ENCODE assay signal across 14 cellular contexts in genomic region chr22:38713921-38714320, GRCh38. TPM values are rescaled to one million over a fixed set of nuclear protein-coding genes. Genes with fewer than 3 reads are reported as not detected.
DNase-seq lines count a peak whose midpoint lies in the region; ATAC-seq and TF ChIP-seq lines count a peak whose summit lies in the region.
"Had no signal": no experiment of that assay in that cellular context is flagged by ENCODE, and none has a peak within 500 bp of the region (broad histone marks: within the 10 kb centered on the region; RNA-seq: fewer than 3 reads in every experiment).

No MANE protein-coding gene starts in this region.

- no peak for DNase-seq in left ventricle myocardium superior
- DNase-seq in heart right ventricle = no peak
- DNase-seq in natural killer cell = no peak
- no peak for DNase-seq in DMS53 treated with DMSO at 0.1 percent for 48 hours (lab: John Stamatoyannopoulos, UW; ENCODE audit: unreplicated experiment)
- no peak for DNase-seq in Kasumi-1 (lab: John Stamatoyannopoulos, UW)
- DNase-seq in kidney tubule cell (ENCODE audit: low spot score) = no peak
- no peak for DNase-seq in NCI-H446 (lab: John Stamatoyannopoulos, UW)
- DNase-seq: activated CD8-positive, alpha-beta memory T cell treated with anti-CD3 and anti-CD28 coated beads, Interleukin-2, amount 50 U/mL, for 48 hours; central memory CD4-positive, alpha-beta T cell; effector CD8-positive, alpha-beta T cell; GDM1; NCI-H1417 had no signal

- peaks cover 0 to 80% (median 22%) of the 10 kb centered on the region in 9 donors for H3K36me3 ChIP-seq in heart right ventricle

- no peaks in the 10 kb centered on the region for H3K9me3 ChIP-seq in heart right ventricle

- H3K4me1 Mint-ChIP-seq in activated naive CD8-positive, alpha-beta T cell (ENCODE audit: low read depth) = peaks cover 58% of the 10 kb centered on the region
- peaks cover 68% of the 10 kb centered on the region in 2 donors for H3K4me1 Mint-ChIP-seq in natural killer cell

- no peak overlapping the region for H3K4me3 Mint-ChIP-seq in activated naive CD8-positive, alpha-beta T cell
- no peak overlapping the region for H3K4me3 Mint-ChIP-seq in natural killer cell

- ATAC-seq in left ventricle myocardium superior = peak; percentile 11
- no peak for ATAC-seq in heart right ventricle
- no peak for ATAC-seq in natural killer cell
- ATAC-seq: left colon had no signal

- no peaks in the 10 kb centered on the region for H3K27me3 ChIP-seq in heart right ventricle

- no peak overlapping the region for H3K4me3 ChIP-seq in heart right ventricle

- peak overlapping the region; percentile 48 for H3K27ac Mint-ChIP-seq in activated naive CD8-positive, alpha-beta T cell
- H3K27ac Mint-ChIP-seq in natural killer cell = peak overlapping the region; percentile 39 to 67

- intact Hi-C loops in left ventricle myocardium superior (cut with micrococcal nuclease) = no loop called here
- intact Hi-C loops in heart right ventricle (cut with DNase I) = no loop called here
- intact Hi-C loops in natural killer cell (cut with micrococcal nuclease) = no loop called here

- 70 to 83% methylated on average over 8 of the region's 8 CpGs for WGBS in heart right ventricle, 2 donors

- peaks cover 3 to 66% (median 53%) of the 10 kb centered on the region in 9 donors for H3K4me1 ChIP-seq in heart right ventricle

- no peaks in the 10 kb centered on the region for H3K9me3 Mint-ChIP-seq in activated naive CD8-positive, alpha-beta T cell (ENCODE audit: low read depth)
- H3K9me3 Mint-ChIP-seq in natural killer cell = no peaks in the 10 kb centered on the region

- peaks cover 2% of the 10 kb centered on the region for H3K36me3 Mint-ChIP-seq in activated naive CD8-positive, alpha-beta T cell
- H3K36me3 Mint-ChIP-seq in natural killer cell = no peaks in the 10 kb centered on the region

- TF ChIP-seq CTCF in heart right ventricle (IDR thresholded peaks at IDR 0.05) (no peak), natural killer cell (IDR thresholded peaks at IDR 0.05) (no peak)

- no peaks in the 10 kb centered on the region for H3K27me3 Mint-ChIP-seq in activated naive CD8-positive, alpha-beta T cell
- no peaks in the 10 kb centered on the region for H3K27me3 Mint-ChIP-seq in natural killer cell (ENCODE audit: low read depth in 2 of 2)

- no peak overlapping the region for H3K27ac ChIP-seq in heart right ventricle

RNA-seq across cellular contexts. Expression of gene GTPBP1, which starts 8.2 kb away (rescaled TPM):
- 36.5 TPM for total RNA-seq in left ventricle myocardium superior
- 10 to 100 TPM; 23.0 to 53.2 (median 34.2) TPM for total RNA-seq in heart right ventricle
- 10 to 100 TPM; 13.5 to 18.4 TPM for polyA plus RNA-seq in heart right ventricle
- 100 to 1,000 TPM; 236 to 259 (median 249) TPM for total RNA-seq in natural killer cell

RNA-seq across cellular contexts. Expression of gene JOSD1, which starts 13.2 kb away (rescaled TPM):
- total RNA-seq in left ventricle myocardium superior = 17.8 TPM
- 10 to 100 TPM; 13.7 to 37.3 (median 21.8) TPM for total RNA-seq in heart right ventricle
- 10 to 100 TPM in 1 of 2 donors, 1 to 10 TPM in 1; 9.6 to 24.2 TPM for polyA plus RNA-seq in heart right ventricle
- total RNA-seq in natural killer cell = 100 to 1,000 TPM; 123 to 165 (median 128) TPM

RNA-seq across cellular contexts. Expression of gene TOMM22, which starts 32.2 kb away (rescaled TPM):
- 65.5 TPM for total RNA-seq in left ventricle myocardium superior
- 10 to 100 TPM; 55.7 to 86.2 (median 72.2) TPM for total RNA-seq in heart right ventricle
- 10 to 100 TPM; 23.0 to 40.7 TPM for polyA plus RNA-seq in heart right ventricle
- total RNA-seq in natural killer cell = 10 to 100 TPM; 45.9 to 50.6 (median 47.5) TPM

RNA-seq across cellular contexts. Expression of gene SUN2, which starts 41.9 kb away (rescaled TPM):
- total RNA-seq in left ventricle myocardium superior (109 TPM), heart right ventricle (100 to 1,000 TPM in 5 of 10 donors, 10 to 100 TPM in 5; 70.2 to 178 (median 97.2) TPM), natural killer cell (1,000 to 10,000 TPM in 1 of 3 donors, 100 to 1,000 TPM in 2; 882 to 1,056 (median 886) TPM)
- polyA plus RNA-seq in heart right ventricle = 100 to 1,000 TPM in 1 of 2 donors, 10 to 100 TPM in 1; 38.6 to 112 TPM

RNA-seq across cellular contexts. Expression of gene CBY1, which starts 57.5 kb away (rescaled TPM):
- 32.6 TPM for total RNA-seq in left ventricle myocardium superior
- total RNA-seq in heart right ventricle = 10 to 100 TPM; 33.8 to 51.0 (median 40.5) TPM
- polyA plus RNA-seq in heart right ventricle = 10 to 100 TPM; 41.6 to 74.7 TPM
- 10 to 100 TPM in 2 of 3 donors, 1 to 10 TPM in 1; 8.2 to 10.9 (median 10.8) TPM for total RNA-seq in natural killer cell
